15 cellular contexts compared by ENCODE assay signal in genomic region chr22:28462041-28462440, GRCh38.
A peak's percentile ranks its signal among the peaks of the same experiment; 100 is the strongest.
DNase-seq lines count a peak whose midpoint lies in the region; ATAC-seq, FAIRE-seq and TF ChIP-seq lines count a peak whose summit lies in the region.
"Had no signal": no experiment of that assay in that cellular context is flagged by ENCODE, and none has a peak within 500 bp of the region (broad histone marks: within the 10 kb centered on the region; RNA-seq: fewer than 3 reads in every experiment).

No MANE protein-coding gene starts in this region.

- H3K27me3 ChIP-seq in CD4-positive, alpha-beta T cell (ENCODE audit: control insufficient read depth, insufficient read depth, low read length) = no peaks in the 10 kb centered on the region
- H3K27me3 ChIP-seq in keratinocyte (ENCODE audit: control insufficient read depth, extremely low read depth, insufficient read depth, low read length) (no peaks in the 10 kb centered on the region), upper lobe of left lung (no peaks in the 10 kb centered on the region), Peyer's patch (no peaks in the 10 kb centered on the region)

- no peaks in the 10 kb centered on the region for H3K9me3 ChIP-seq in CD4-positive, alpha-beta T cell (ENCODE audit: control insufficient read depth, low read length)
- no peaks in the 10 kb centered on the region for H3K9me3 ChIP-seq in OCI-LY7 (ENCODE audit: low read length)
- H3K9me3 ChIP-seq in keratinocyte (ENCODE audit: control insufficient read depth, low read depth, low read length) = no peaks in the 10 kb centered on the region
- H3K9me3 ChIP-seq in upper lobe of left lung = no peaks in the 10 kb centered on the region
- H3K9me3 ChIP-seq in Peyer's patch = no peaks in the 10 kb centered on the region
- H3K9me3 ChIP-seq: Caco-2 had no signal

- no peak overlapping the region for H3K4me3 ChIP-seq in GM12865 (ENCODE audit: low read depth, low read length)
- H3K4me3 ChIP-seq in OCI-LY7 (ENCODE audit: low read depth, low read length, poor library complexity, severe bottlenecking) = no peak overlapping the region
- H3K4me3 ChIP-seq in keratinocyte (ENCODE audit: control insufficient read depth in 2 of 3, extremely low read depth in 1 of 3, insufficient read depth in 2 of 3, low read depth in 1 of 3, low read length in 3 of 3) = no peak overlapping the region
- no peak overlapping the region for H3K4me3 ChIP-seq in upper lobe of left lung
- no peak overlapping the region for H3K4me3 ChIP-seq in Peyer's patch
- H3K4me3 ChIP-seq: GM23338 had no signal

- BruUV-seq in OCI-LY7 (replicated peaks; lab: Mats Ljungman, UMichigan) = no TSS peak

- H3K4me1 ChIP-seq in OCI-LY7 (ENCODE audit: insufficient read depth, low read length, poor library complexity, severe bottlenecking) (no peaks in the 10 kb centered on the region), keratinocyte (ENCODE audit: control insufficient read depth, extremely low read depth, insufficient read depth, low read length) (no peaks in the 10 kb centered on the region), upper lobe of left lung (no peaks in the 10 kb centered on the region), Peyer's patch (peaks cover 0 to 24% (median 0%) of the 10 kb centered on the region in 4 donors)
- H3K4me1 ChIP-seq: Caco-2 had no signal

- H3K27ac Mint-ChIP-seq in CD4-positive, alpha-beta T cell = no peak overlapping the region
- H3K27ac Mint-ChIP-seq: CD14-positive monocyte, GM23338 had no signal

- POLR2A ChIA-PET in CD4-positive, alpha-beta T cell (lab: Charles Lee) = no interaction called here
- POLR2A ChIA-PET in OCI-LY7 (lab: Charles Lee) = interaction anchor here (1.0 kb wide), 1 partner anchor 10 kb away, joined by 3 read pairs; no protein-coding TSS in a partner anchor

- no peaks in the 10 kb centered on the region for H4K20me1 ChIP-seq in OCI-LY7 (ENCODE audit: insufficient read depth, low read length)
- no peaks in the 10 kb centered on the region for H4K20me1 ChIP-seq in keratinocyte (ENCODE audit: control insufficient read depth, extremely low read depth, insufficient read depth, low read length)

- H3K4me2 ChIP-seq in OCI-LY7 (ENCODE audit: low read length) (no peak overlapping the region), keratinocyte (ENCODE audit: control insufficient read depth, extremely low read depth, insufficient read depth, low read depth, low read length) (no peak overlapping the region)
- H3K4me2 ChIP-seq: GM23338 had no signal

- no peak overlapping the region for H3K9ac ChIP-seq in keratinocyte (ENCODE audit: control insufficient read depth, extremely low read depth, insufficient read depth, low read length)

- H3K27ac ChIP-seq in CD4-positive, alpha-beta T cell (ENCODE audit: low read depth, low read length) = no peak overlapping the region
- H3K27ac ChIP-seq in OCI-LY7 (ENCODE audit: low read depth, low read length, poor library complexity, severe bottlenecking) (no peak overlapping the region), keratinocyte (ENCODE audit: control insufficient read depth, insufficient read depth, low read length) (no peak overlapping the region), upper lobe of left lung (no peak overlapping the region), Peyer's patch (no peak overlapping the region)

- no peaks in the 10 kb centered on the region for H3K36me3 Mint-ChIP-seq in CD4-positive, alpha-beta T cell (ENCODE audit: low read depth)
- H3K36me3 Mint-ChIP-seq: CD14-positive monocyte; CD8-positive, alpha-beta memory T cell had no signal

- CTCF ChIA-PET in CD4-positive, alpha-beta T cell (lab: Charles Lee) = no interaction called here
- CTCF ChIA-PET in OCI-LY7 (lab: Charles Lee; ENCODE audit: unreplicated experiment) = no interaction called here

- peak; percentile 5 for FAIRE-seq in keratinocyte (lab: Jason Lieb, UNC)

- H3K27me3 Mint-ChIP-seq in CD4-positive, alpha-beta T cell = peaks cover 10% of the 10 kb centered on the region

- no peaks in the 10 kb centered on the region for H3K9me1 ChIP-seq in keratinocyte (ENCODE audit: control insufficient read depth, extremely low read depth, insufficient read depth, low read length)

- H3K9me2 ChIP-seq in OCI-LY7 (ENCODE audit: insufficient read depth, low read length) = no peaks in the 10 kb centered on the region

- intact Hi-C loops in CD4-positive, alpha-beta T cell (cut with DNase I, micrococcal nuclease) = no loop called here
- intact Hi-C loops in OCI-LY7 (cut with micrococcal nuclease; ENCODE audit: unreplicated experiment) = no loop called here

- H3K9me3 Mint-ChIP-seq in CD4-positive, alpha-beta T cell = no peaks in the 10 kb centered on the region
- H3K9me3 Mint-ChIP-seq: CD8-positive, alpha-beta memory T cell; GM23338 had no signal

- dilution Hi-C loops in keratinocyte (cut with MboI; ENCODE audit: extremely low pct_ligation_motif_present, low sequenced_read_pairs) = no loop called here

- no peaks in the 10 kb centered on the region for H3K4me1 Mint-ChIP-seq in CD4-positive, alpha-beta T cell (ENCODE audit: low read depth)
- H3K4me1 Mint-ChIP-seq: CD14-positive monocyte; CD8-positive, alpha-beta memory T cell had no signal

- no peak overlapping the region for H3K4me3 Mint-ChIP-seq in CD4-positive, alpha-beta T cell
- H3K4me3 Mint-ChIP-seq: CD14-positive monocyte; CD8-positive, alpha-beta memory T cell; GM23338 had no signal

- no peak for DNase-seq in CD4-positive, alpha-beta T cell
- DNase-seq in GM12865 (ENCODE audit: low read depth) (peak; percentile 2), OCI-LY7 (ENCODE audit: low spot score) (no peak), keratinocyte (ENCODE audit: low read depth, low spot score) (no peak), upper lobe of left lung (no peak), Peyer's patch (no peak), epidermal melanocyte (ENCODE audit: insufficient read length, low spot score) (no peak)
- DNase-seq: Caco-2; CD8-positive, alpha-beta memory T cell; GF-D8; H7; KBM-7 had no signal

- TF ChIP-seq EP300 in upper lobe of left lung (IDR thresholded peaks at IDR 0.05) = no peak

- 94 to 97% methylated on average over 1 of the region's 1 CpG for WGBS in upper lobe of left lung, 2 donors

- H3K79me2 ChIP-seq in OCI-LY7 (ENCODE audit: insufficient read depth, low read depth, low read length) (no peaks in the 10 kb centered on the region), keratinocyte (ENCODE audit: control insufficient read depth, insufficient read depth, low read length) (no peaks in the 10 kb centered on the region)

- peak overlapping the region; percentile 7; the same call in 1 of the 2 replicates for H2AFZ ChIP-seq in OCI-LY7 (ENCODE audit: low read length)
- no peak overlapping the region for H2AFZ ChIP-seq in keratinocyte (ENCODE audit: control insufficient read depth, low read length)
- H2AFZ ChIP-seq: GM23338 had no signal

- TF ChIP-seq POLR2A in upper lobe of left lung (IDR thresholded peaks at IDR 0.05) (no peak), Peyer's patch (IDR thresholded peaks at IDR 0.05) (no peak)

- peak; percentile 39 for ATAC-seq in CD4-positive, alpha-beta T cell (ENCODE audit: poor library complexity)
- ATAC-seq in GM18858 (IDR thresholded peaks at IDR 0.05; ENCODE audit: unreplicated experiment) = no peak
- no peak for ATAC-seq in upper lobe of left lung (ENCODE audit: low FRiP score in 2 of 2)
- ATAC-seq: GM23338 had no signal

- TF ChIP-seq CTCF in CD4-positive, alpha-beta T cell (IDR thresholded peaks at IDR 0.05) = no peak
- no peak for TF ChIP-seq CTCF in GM12865 (IDR thresholded peaks at IDR 0.05; ENCODE audit: insufficient read depth, low read depth, low read length, missing control alignments)
- TF ChIP-seq CTCF in OCI-LY7 (conservative IDR thresholded peaks at IDR 0.05; ENCODE audit: low read length) = no peak
- no peak for TF ChIP-seq CTCF in keratinocyte (optimal IDR thresholded peaks at IDR 0.05 in 1 of 3, IDR thresholded peaks at IDR 0.05 in 1 of 3, conservative IDR thresholded peaks at IDR 0.05 in 1 of 3; ENCODE audit: extremely low read depth in 1 of 3, insufficient read depth in 2 of 3, low read length in 3 of 3)
- no peak for TF ChIP-seq CTCF in upper lobe of left lung (IDR thresholded peaks at IDR 0.05)
- no peak for TF ChIP-seq CTCF in Peyer's patch (IDR thresholded peaks at IDR 0.05)

- H3K36me3 ChIP-seq in OCI-LY7 (ENCODE audit: insufficient read depth, low read length) (no peaks in the 10 kb centered on the region), keratinocyte (ENCODE audit: control insufficient read depth in 2 of 2, extremely low read depth in 1 of 2, insufficient read depth in 2 of 2, low read length in 2 of 2) (no peaks in the 10 kb centered on the region), upper lobe of left lung (no peaks in the 10 kb centered on the region), Peyer's patch (no peaks in the 10 kb centered on the region)
